In genomic region chr12:113048716-113049127, GRCh38 we compare ENCODE assay signal across 8 cellular contexts. TPM values are rescaled to one million over a fixed set of nuclear protein-coding genes. Genes with fewer than 3 reads are reported as not detected.
A peak's percentile ranks its signal among the peaks of the same experiment; 100 is the strongest.
DNase-seq lines count a peak whose midpoint lies in the region; ATAC-seq and TF ChIP-seq lines count a peak whose summit lies in the region.

No MANE protein-coding gene starts in this region.

- H3K4me3 ChIP-seq in BLaER1: no peak overlapping the region
- no peak overlapping the region for H3K4me3 ChIP-seq in HEK293 (ENCODE audit: low read depth, low read length)
- H3K4me3 ChIP-seq in mesenchymal stem cell (ENCODE audit: insufficient read depth in 1 of 2, low read depth in 1 of 2, low read length in 2 of 2): no peak overlapping the region

- H3K27ac ChIP-seq in BLaER1: peak overlapping the region; percentile 68
- H3K27ac ChIP-seq in HEK293 (ENCODE audit: extremely low read depth, low read depth, low read length): no peak overlapping the region
- H3K27ac ChIP-seq in mesenchymal stem cell (ENCODE audit: low read length, poor library complexity, severe bottlenecking): no peak overlapping the region

- H3K4ac ChIP-seq in mesenchymal stem cell (ENCODE audit: low read depth in 1 of 2, low read length in 2 of 2): no peak overlapping the region

- no peak overlapping the region for H2AK5ac ChIP-seq in mesenchymal stem cell (ENCODE audit: low read length, severe bottlenecking)

- no peak overlapping the region for H4K91ac ChIP-seq in mesenchymal stem cell (ENCODE audit: low read length)

- H3K36me3 ChIP-seq in BLaER1 (no peaks in the 10 kb centered on the region), HEK293 (ENCODE audit: control insufficient read depth in 2 of 2, insufficient read depth in 1 of 2, low read length in 2 of 2) (no peaks in the 10 kb centered on the region), mesenchymal stem cell (ENCODE audit: control insufficient read depth in 1 of 2, insufficient read depth in 2 of 2, low read depth in 1 of 2, low read length in 2 of 2) (no peaks in the 10 kb centered on the region)

- H3K27me3 ChIP-seq in BLaER1: no peaks in the 10 kb centered on the region
- H3K27me3 ChIP-seq in mesenchymal stem cell (ENCODE audit: control insufficient read depth in 1 of 2, insufficient read depth in 1 of 2, low read length in 2 of 2): peaks cover 44 to 46% of the 10 kb centered on the region in 2 experiments

- no peak overlapping the region for H2BK12ac ChIP-seq in mesenchymal stem cell (ENCODE audit: low read length in 2 of 2)

- no peak overlapping the region for H2BK120ac ChIP-seq in mesenchymal stem cell (ENCODE audit: low read depth, low read length)

- no peak overlapping the region for H3K18ac ChIP-seq in mesenchymal stem cell (ENCODE audit: low read depth in 1 of 2, low read length in 2 of 2)

- H3K14ac ChIP-seq in mesenchymal stem cell (ENCODE audit: low read length in 2 of 2): no peak overlapping the region

- no peaks in the 10 kb centered on the region for H4K20me1 ChIP-seq in BLaER1

- peak; percentile 17 to 78 for DNase-seq in NCI-H526 (lab: John Stamatoyannopoulos, UW)
- peak; percentile 73 for DNase-seq in activated CD4-positive, alpha-beta T cell treated with anti-CD3 and anti-CD28 coated beads for 48 hours
- peak; percentile 79 for DNase-seq in dermis blood vessel endothelial cell
- DNase-seq in mesenchymal stem cell: peak; percentile 62
- DNase-seq in stimulated activated CD8-positive, alpha-beta memory T cell treated with anti-CD3 and anti-CD28 coated beads, Interleukin-4, amount 100 ng/mL, for 4 hours (ENCODE audit: low read depth in 2 of 2, low spot score in 1 of 2): peak; percentile 19 to 39

- H3K79me1 ChIP-seq in mesenchymal stem cell (replicated peaks; ENCODE audit: low read length, poor library complexity, severe bottlenecking): no peaks in the 10 kb centered on the region

- no peak overlapping the region for H3K9ac ChIP-seq in BLaER1
- H3K9ac ChIP-seq in mesenchymal stem cell (ENCODE audit: low read length): no peak overlapping the region

- WGBS in mesenchymal stem cell: 21% methylated on average over 5 of the region's 6 CpGs

- no peak overlapping the region for H2BK5ac ChIP-seq in mesenchymal stem cell (ENCODE audit: low read depth, low read length, poor library complexity, severe bottlenecking)

- H3K23ac ChIP-seq in mesenchymal stem cell (ENCODE audit: low read length in 2 of 2): no peak overlapping the region

- peaks cover 66% of the 10 kb centered on the region for H3K4me1 ChIP-seq in BLaER1
- H3K4me1 ChIP-seq in HEK293 (ENCODE audit: control insufficient read depth, insufficient read depth, low read length): no peaks in the 10 kb centered on the region
- H3K4me1 ChIP-seq in mesenchymal stem cell (ENCODE audit: control insufficient read depth, insufficient read depth, low read depth, low read length): peaks cover 2% of the 10 kb centered on the region

- H2AFZ ChIP-seq in mesenchymal stem cell (ENCODE audit: low read depth, low read length): no peak overlapping the region

- POLR2A ChIA-PET in HEK293 (lab: Yijun Ruan, JAX): no interaction called here

- peak; percentile 56; the same call in 1 of the 2 replicates for TF ChIP-seq CTCF in HEK293 (tag by site-specific recombination; IDR thresholded peaks at IDR 0.05)

- no peak for ATAC-seq in HG02588 (IDR thresholded peaks at IDR 0.05; ENCODE audit: unreplicated experiment)

- no peak overlapping the region for H2BK15ac ChIP-seq in mesenchymal stem cell (ENCODE audit: low read depth, poor library complexity, severe bottlenecking)

- H3K9me3 ChIP-seq in BLaER1 (peaks cover 3% of the 10 kb centered on the region; the same call in 1 of the 2 replicates), HEK293 (ENCODE audit: control insufficient read depth, insufficient read depth, low read depth, low read length) (no peaks in the 10 kb centered on the region), mesenchymal stem cell (ENCODE audit: control insufficient read depth, low read length) (peaks cover 8% of the 10 kb centered on the region)

- H3K4me2 ChIP-seq in BLaER1: peak overlapping the region; percentile 83
- H3K4me2 ChIP-seq in mesenchymal stem cell (ENCODE audit: low read length, poor library complexity, severe bottlenecking): no peak overlapping the region

- CTCF ChIA-PET in HEK293 (lab: Yijun Ruan, JAX): interaction anchor here (0.6 to 3.9 kb wide), 50 partner anchors 8 to 1370 kb away, joined by 3 to 46 read pairs (median 5); partner anchors contain the start of gene CFAP73

- H4K8ac ChIP-seq in mesenchymal stem cell (ENCODE audit: low read length): no peak overlapping the region

TF ChIP-seq in HEK293, 187 proteins besides CTCF, POLR2A, EP300 and RAD21 (continues in another document):
- no peak for TF ChIP-seq ZNF416 (tag by site-specific recombination; IDR thresholded peaks at IDR 0.05)
- TF ChIP-seq ZNF549 (tag by site-specific recombination; IDR thresholded peaks at IDR 0.05): no peak
- TF ChIP-seq ZNF830 (tag by site-specific recombination; IDR thresholded peaks at IDR 0.05; ENCODE audit: low read depth): no peak
- no peak for TF ChIP-seq ZNF132 (tag by site-specific recombination; IDR thresholded peaks at IDR 0.05; ENCODE audit: borderline replicate concordance)
- no peak for TF ChIP-seq ZNF350 (tag by site-specific recombination; IDR thresholded peaks at IDR 0.05)
- TF ChIP-seq ZSCAN4 (tag by site-specific recombination; IDR thresholded peaks at IDR 0.05): peak; percentile 48; the same call in 1 of the 2 replicates
- peak; percentile 56; the same call in 1 of the 2 replicates for TF ChIP-seq ZNF596 (tag by site-specific recombination; IDR thresholded peaks at IDR 0.05)
- TF ChIP-seq ZNF138 (tag by site-specific recombination; IDR thresholded peaks at IDR 0.05; ENCODE audit: borderline replicate concordance): no peak
- TF ChIP-seq PATZ1 (tag by site-specific recombination; IDR thresholded peaks at IDR 0.05): no peak
- TF ChIP-seq ZNF398 (tag by site-specific recombination; IDR thresholded peaks at IDR 0.05): peak; percentile 70

RNA-seq across cellular contexts. Expression of gene DTX1, which starts 7.8 kb away (rescaled TPM):
- total RNA-seq in dermis blood vessel endothelial cell: 1.7 and 1.9 TPM in 2 replicates
- polyA plus RNA-seq in mesenchymal stem cell (2013, experiment 1 of 2): 0.01 TPM
- not detected for polyA plus RNA-seq in mesenchymal stem cell (2013, experiment 2 of 2)

Comparison
In these comparisons a context has a peak if more than half of its experiments do, and no peak if none do; other contexts are left out.
1. DNase-seq: peak in every context shown above with its lines; median percentile 79 in dermis blood vessel endothelial cell; 73 in activated CD4-positive, alpha-beta T cell treated with anti-CD3 and anti-CD28 coated beads for 48 hours; 62 in mesenchymal stem cell; 48 in NCI-H526; 29 in stimulated activated CD8-positive, alpha-beta memory T cell treated with anti-CD3 and anti-CD28 coated beads, Interleukin-4, amount 100 ng/mL, for 4 hours.